In the genomic region with DNA sequence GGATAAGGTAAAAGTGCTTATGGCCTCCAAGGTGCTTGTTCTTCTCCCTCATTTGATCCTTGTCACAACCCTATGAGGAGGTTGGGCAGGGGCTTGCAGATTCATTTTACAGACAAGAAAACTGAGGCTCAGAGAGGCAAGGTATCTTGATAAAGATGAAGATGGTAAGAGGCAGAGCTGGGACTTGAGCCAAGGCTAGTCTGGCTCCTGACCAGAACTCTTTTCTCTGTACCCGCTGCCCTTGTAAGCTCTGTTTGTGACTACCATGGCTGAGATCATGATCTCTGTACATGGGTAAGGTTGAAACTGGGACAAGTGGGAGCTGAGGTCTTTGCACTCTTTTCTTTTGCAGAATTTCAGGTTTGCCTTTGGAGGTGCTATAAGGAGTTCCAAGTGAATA, we compare ENCODE assay signal across 23 cellular contexts. TPM values are rescaled to one million over a fixed set of nuclear protein-coding genes. Genes with fewer than 3 reads are reported as not detected.
DNase-seq lines count a peak whose midpoint lies in the region; ATAC-seq and TF ChIP-seq lines count a peak whose summit lies in the region.
"Had no signal": no experiment of that assay in that cellular context is flagged by ENCODE, and none has a peak within 500 bp of the region (broad histone marks: within the 10 kb centered on the region; RNA-seq: fewer than 3 reads in every experiment).

No MANE protein-coding gene starts in this region.

- H3K27me3 ChIP-seq in left ventricle myocardium inferior (ENCODE audit: low read depth) = no peaks in the 10 kb centered on the region
- no peaks in the 10 kb centered on the region for H3K27me3 ChIP-seq in mesendoderm (ENCODE audit: insufficient read depth, low read length, poor library complexity)
- H3K27me3 ChIP-seq: BLaER1 had no signal

- H2BK5ac ChIP-seq in mesendoderm (ENCODE audit: low read length) = no peak overlapping the region

- no peak for DNase-seq in left ventricle myocardium inferior
- DNase-seq in left ventricle myocardium superior = no peak
- peak; percentile 14 for DNase-seq in RPMI7951 (ENCODE audit: low read depth)
- peak; percentile 39 for DNase-seq in cerebellum (ENCODE audit: low spot score)
- DNase-seq in mesendoderm = no peak
- no peak for DNase-seq in stimulated activated naive B cell treated with anti-CD40 and anti-IgM and Interleukin-4, amounts not matched to agents 10 μg/mL and 1 μg/mL and 100 μg/mL, for 72 hours
- DNase-seq in activated naive CD8-positive, alpha-beta T cell treated with anti-CD3 and anti-CD28 coated beads for 36 hours = no peak
- DNase-seq: CD4-positive, CD25-positive, alpha-beta regulatory T cell; DMS153; DND-41; Karpas-422; NCI-H1092; NCI-H1417 treated with DMSO at 0.1 percent for 48 hours; NCI-H1694 treated with DMSO at 0.1 percent for 48 hours; NCI-H2081 treated with DMSO at 0.1 percent for 48 hours; NCI-H2171; NCI-H345; NCI-H510A treated with DMSO at 0.1 percent for 48 hours; PC-9; SHP77 treated with DMSO at 0.1 percent for 48 hours had no signal

- H3K4me3 Mint-ChIP-seq in stimulated activated naive B cell treated with anti-CD40 and anti-IgM and Interleukin-4, amounts not matched to agents 10 μg/mL and 1 μg/mL and 100 μg/mL, for 72 hours = no peak overlapping the region
- H3K4me3 Mint-ChIP-seq in activated naive CD8-positive, alpha-beta T cell treated with anti-CD3 and anti-CD28 coated beads for 36 hours = no peak overlapping the region
- H3K4me3 Mint-ChIP-seq: CD4-positive, CD25-positive, alpha-beta regulatory T cell had no signal

- H3K27ac ChIP-seq in left ventricle myocardium inferior (replicated peaks) (peak overlapping the region; percentile 51), mesendoderm (ENCODE audit: low read depth, low read length) (no peak overlapping the region)
- H3K27ac ChIP-seq: BLaER1, HL-60, PC-9, RWPE1 had no signal

- H3K18ac ChIP-seq in mesendoderm (ENCODE audit: low read length) = no peak overlapping the region

- peaks cover 46% of the 10 kb centered on the region for H3K4me1 ChIP-seq in left ventricle myocardium inferior
- peaks cover 7% of the 10 kb centered on the region for H3K4me1 ChIP-seq in mesendoderm (ENCODE audit: control insufficient read depth, low read depth, low read length)

- no peak overlapping the region for H3K27ac Mint-ChIP-seq in stimulated activated naive B cell treated with anti-CD40 and anti-IgM and Interleukin-4, amounts not matched to agents 10 μg/mL and 1 μg/mL and 100 μg/mL, for 72 hours
- H3K27ac Mint-ChIP-seq in activated naive CD8-positive, alpha-beta T cell treated with anti-CD3 and anti-CD28 coated beads for 36 hours = no peak overlapping the region

- no peak for TF ChIP-seq CTCF in left ventricle myocardium inferior (IDR thresholded peaks at IDR 0.05; ENCODE audit: borderline replicate concordance)

- H3K27me3 Mint-ChIP-seq in stimulated activated naive B cell treated with anti-CD40 and anti-IgM and Interleukin-4, amounts not matched to agents 10 μg/mL and 1 μg/mL and 100 μg/mL, for 72 hours = no peaks in the 10 kb centered on the region
- peaks cover 5% of the 10 kb centered on the region for H3K27me3 Mint-ChIP-seq in activated naive CD8-positive, alpha-beta T cell treated with anti-CD3 and anti-CD28 coated beads for 36 hours
- H3K27me3 Mint-ChIP-seq: CD4-positive, CD25-positive, alpha-beta regulatory T cell had no signal

- WGBS in mesendoderm (ENCODE audit: extremely low coverage, insufficient coverage, low lambda C conversion rate) = no CpG with 5 or more reads among the region's 1 CpG

- H3K9ac ChIP-seq in mesendoderm (ENCODE audit: low read length) = no peak overlapping the region
- H3K9ac ChIP-seq: BLaER1 had no signal

- H2BK120ac ChIP-seq in mesendoderm (ENCODE audit: low read depth, low read length) = no peak overlapping the region

- H2BK15ac ChIP-seq in mesendoderm (replicated peaks; ENCODE audit: low read depth) = no peak overlapping the region

- no peak overlapping the region for H3K56ac ChIP-seq in mesendoderm (ENCODE audit: low read length)

- no peak overlapping the region for H4K5ac ChIP-seq in mesendoderm (ENCODE audit: low read length)

- peaks cover 37 to 75% of the 10 kb centered on the region in 2 donors for H3K4me1 Mint-ChIP-seq in stimulated activated naive B cell treated with anti-CD40 and anti-IgM and Interleukin-4, amounts not matched to agents 10 μg/mL and 1 μg/mL and 100 μg/mL, for 72 hours
- peaks cover 37% of the 10 kb centered on the region for H3K4me1 Mint-ChIP-seq in activated naive CD8-positive, alpha-beta T cell treated with anti-CD3 and anti-CD28 coated beads for 36 hours

- no peak for ATAC-seq in left ventricle myocardium superior
- ATAC-seq in stimulated activated naive B cell treated with anti-CD40 and anti-IgM and Interleukin-4, amounts not matched to agents 10 μg/mL and 1 μg/mL and 100 μg/mL, for 72 hours (replicated peaks) = no peak

- H3K9me3 Mint-ChIP-seq in stimulated activated naive B cell treated with anti-CD40 and anti-IgM and Interleukin-4, amounts not matched to agents 10 μg/mL and 1 μg/mL and 100 μg/mL, for 72 hours = peaks cover 5 to 6% of the 10 kb centered on the region in 2 donors
- H3K9me3 Mint-ChIP-seq in activated naive CD8-positive, alpha-beta T cell treated with anti-CD3 and anti-CD28 coated beads for 36 hours = no peaks in the 10 kb centered on the region
- H3K9me3 Mint-ChIP-seq: CD4-positive, CD25-positive, alpha-beta regulatory T cell had no signal

- H3K79me2 ChIP-seq in mesendoderm (ENCODE audit: control insufficient read depth, insufficient read depth, low read length) = no peaks in the 10 kb centered on the region

- no peak overlapping the region for H3K4me2 ChIP-seq in mesendoderm (ENCODE audit: low read length)
- H3K4me2 ChIP-seq: BLaER1, PC-9 had no signal

- intact Hi-C loops in left ventricle myocardium inferior (cut with micrococcal nuclease) (no loop called here), left ventricle myocardium superior (cut with micrococcal nuclease) (no loop called here)

- peaks cover 4 to 5% of the 10 kb centered on the region in 2 donors for H3K36me3 Mint-ChIP-seq in stimulated activated naive B cell treated with anti-CD40 and anti-IgM and Interleukin-4, amounts not matched to agents 10 μg/mL and 1 μg/mL and 100 μg/mL, for 72 hours
- peaks cover 3% of the 10 kb centered on the region for H3K36me3 Mint-ChIP-seq in activated naive CD8-positive, alpha-beta T cell treated with anti-CD3 and anti-CD28 coated beads for 36 hours
- H3K36me3 Mint-ChIP-seq: CD4-positive, CD25-positive, alpha-beta regulatory T cell had no signal

- no peak overlapping the region for H2AK5ac ChIP-seq in mesendoderm (ENCODE audit: low read length)

- H3K4ac ChIP-seq in mesendoderm (ENCODE audit: low read depth, low read length) = no peak overlapping the region

- no peak overlapping the region for H3K23ac ChIP-seq in mesendoderm (ENCODE audit: low read length)

- H4K8ac ChIP-seq in mesendoderm (ENCODE audit: low read depth, low read length) = no peak overlapping the region

- no peaks in the 10 kb centered on the region for H3K79me1 ChIP-seq in mesendoderm (ENCODE audit: low read length)

- H3K4me3 ChIP-seq in left ventricle myocardium inferior (no peak overlapping the region), mesendoderm (ENCODE audit: low read length) (no peak overlapping the region)
- H3K4me3 ChIP-seq: BLaER1, PC-9 had no signal

- no peaks in the 10 kb centered on the region for H3K9me3 ChIP-seq in left ventricle myocardium inferior (replicated peaks)
- H3K9me3 ChIP-seq: BLaER1 had no signal

- no peaks in the 10 kb centered on the region for H3K36me3 ChIP-seq in left ventricle myocardium inferior
- H3K36me3 ChIP-seq in mesendoderm (ENCODE audit: control insufficient read depth, insufficient read depth, low read length) = no peaks in the 10 kb centered on the region
- H3K36me3 ChIP-seq: BLaER1 had no signal

RNA-seq across cellular contexts. Expression of a gene that starts 33.6 kb away (rescaled TPM):
- 39.8 TPM for total RNA-seq in left ventricle myocardium inferior
- 46.7 TPM for total RNA-seq in left ventricle myocardium superior
- total RNA-seq in RPMI7951 (2014; rRNA removed; shearing (Covaris generic)) = 267 and 309 TPM in 2 replicates
- total RNA-seq in cerebellum = 30.0 TPM
- polyA plus RNA-seq in mesendoderm (2013, experiment 1 of 2) = 561 TPM
- 537 TPM for polyA plus RNA-seq in mesendoderm (2013, experiment 2 of 2)
- 100 to 1,000 TPM; 161 to 164 TPM for total RNA-seq in activated naive CD8-positive, alpha-beta T cell treated with anti-CD3 and anti-CD28 coated beads for 36 hours

RNA-seq across cellular contexts. Expression of a gene that starts 33.9 kb away (rescaled TPM):
- 14.8 TPM for total RNA-seq in left ventricle myocardium inferior
- 15.0 TPM for total RNA-seq in left ventricle myocardium superior
- total RNA-seq in RPMI7951 (2014; rRNA removed; shearing (Covaris generic)) = 49.4 and 55.6 TPM in 2 replicates
- total RNA-seq in cerebellum = 17.1 TPM
- polyA plus RNA-seq in mesendoderm (2013, experiment 1 of 2) = 31.2 TPM
- polyA plus RNA-seq in mesendoderm (2013, experiment 2 of 2) = 31.0 TPM
- total RNA-seq in activated naive CD8-positive, alpha-beta T cell treated with anti-CD3 and anti-CD28 coated beads for 36 hours = 10 to 100 TPM; 27.3 to 30.3 TPM

Comparison
In these comparisons a context has a peak if more than half of its experiments do, and no peak if none do; other contexts are left out.
1. DNase-seq: peak in RPMI7951 (single experiment) and cerebellum (single experiment); none in left ventricle myocardium inferior (single experiment), left ventricle myocardium superior (single experiment), mesendoderm (single experiment), stimulated activated naive B cell treated with anti-CD40 and anti-IgM and Interleukin-4, amounts not matched to agents 10 μg/mL and 1 μg/mL and 100 μg/mL, for 72 hours (single experiment) and activated naive CD8-positive, alpha-beta T cell treated with anti-CD3 and anti-CD28 coated beads for 36 hours (single experiment).